ENCODE assay signal across 2 cellular contexts in the genomic region with DNA sequence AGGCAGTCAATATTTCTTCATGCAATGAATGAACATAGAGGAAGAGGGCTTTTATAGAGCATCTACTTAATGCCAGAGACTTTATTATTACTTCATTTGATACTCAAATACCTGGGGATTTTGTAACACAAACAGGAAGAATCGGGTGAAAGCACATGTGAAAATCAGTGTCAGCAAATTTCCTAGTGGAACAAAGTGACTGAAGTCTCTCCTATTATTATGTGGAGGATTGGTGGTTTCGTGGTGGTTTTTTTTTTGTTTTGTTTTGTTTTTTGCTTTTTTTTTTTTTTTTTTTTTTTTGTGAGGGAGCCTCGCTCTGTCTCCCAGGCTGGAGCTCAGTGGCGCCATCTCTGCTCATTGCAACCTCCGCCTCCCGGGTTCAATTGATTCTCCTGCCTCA.
TF ChIP-seq lines count a peak whose summit lies in the region.

No MANE protein-coding gene starts in this region.

TF ChIP-seq in HCT116, 20 proteins besides CTCF, POLR2A, EP300 and RAD21 (continued from another document):
- TF ChIP-seq, protein P1, sequence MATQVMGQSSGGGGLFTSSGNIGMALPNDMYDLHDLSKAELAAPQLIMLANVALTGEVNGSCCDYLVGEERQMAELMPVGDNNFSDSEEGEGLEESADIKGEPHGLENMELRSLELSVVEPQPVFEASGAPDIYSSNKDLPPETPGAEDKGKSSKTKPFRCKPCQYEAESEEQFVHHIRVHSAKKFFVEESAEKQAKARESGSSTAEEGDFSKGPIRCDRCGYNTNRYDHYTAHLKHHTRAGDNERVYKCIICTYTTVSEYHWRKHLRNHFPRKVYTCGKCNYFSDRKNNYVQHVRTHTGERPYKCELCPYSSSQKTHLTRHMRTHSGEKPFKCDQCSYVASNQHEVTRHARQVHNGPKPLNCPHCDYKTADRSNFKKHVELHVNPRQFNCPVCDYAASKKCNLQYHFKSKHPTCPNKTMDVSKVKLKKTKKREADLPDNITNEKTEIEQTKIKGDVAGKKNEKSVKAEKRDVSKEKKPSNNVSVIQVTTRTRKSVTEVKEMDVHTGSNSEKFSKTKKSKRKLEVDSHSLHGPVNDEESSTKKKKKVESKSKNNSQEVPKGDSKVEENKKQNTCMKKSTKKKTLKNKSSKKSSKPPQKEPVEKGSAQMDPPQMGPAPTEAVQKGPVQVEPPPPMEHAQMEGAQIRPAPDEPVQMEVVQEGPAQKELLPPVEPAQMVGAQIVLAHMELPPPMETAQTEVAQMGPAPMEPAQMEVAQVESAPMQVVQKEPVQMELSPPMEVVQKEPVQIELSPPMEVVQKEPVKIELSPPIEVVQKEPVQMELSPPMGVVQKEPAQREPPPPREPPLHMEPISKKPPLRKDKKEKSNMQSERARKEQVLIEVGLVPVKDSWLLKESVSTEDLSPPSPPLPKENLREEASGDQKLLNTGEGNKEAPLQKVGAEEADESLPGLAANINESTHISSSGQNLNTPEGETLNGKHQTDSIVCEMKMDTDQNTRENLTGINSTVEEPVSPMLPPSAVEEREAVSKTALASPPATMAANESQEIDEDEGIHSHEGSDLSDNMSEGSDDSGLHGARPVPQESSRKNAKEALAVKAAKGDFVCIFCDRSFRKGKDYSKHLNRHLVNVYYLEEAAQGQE (IDR thresholded peaks at IDR 0.05; ENCODE audit: low read depth), result no peak
- TF ChIP-seq JUND (IDR thresholded peaks at IDR 0.05) (no peak), CBX3 (IDR thresholded peaks at IDR 0.05; ENCODE audit: low read depth) (no peak), ELF1 (IDR thresholded peaks at IDR 0.05; ENCODE audit: borderline replicate concordance, low read depth) (no peak), ZFX (IDR thresholded peaks at IDR 0.05) (no peak), EZH2 (IDR thresholded peaks at IDR 0.05) (no peak)
TF ChIP-seq in HCT116: peak in this region for 0.

TF ChIP-seq in WTC11, 78 proteins besides CTCF, POLR2A, EP300 and RAD21 (continued from another document):
- TF ChIP-seq FOXJ3 (CRISPR knock-in tag; IDR thresholded peaks at IDR 0.05; ENCODE audit: borderline replicate concordance) (no peak), OVOL2 (CRISPR knock-in tag; IDR thresholded peaks at IDR 0.05; ENCODE audit: borderline replicate concordance) (no peak), MXD4 (CRISPR knock-in tag; IDR thresholded peaks at IDR 0.05; ENCODE audit: borderline replicate concordance) (no peak), GRHL2 (CRISPR knock-in tag; IDR thresholded peaks at IDR 0.05; ENCODE audit: insufficient replicate concordance, severe bottlenecking) (no peak), NFYB (CRISPR knock-in tag; conservative IDR thresholded peaks at IDR 0.05; ENCODE audit: low read depth) (no peak)
- TF ChIP-seq, protein P2, sequence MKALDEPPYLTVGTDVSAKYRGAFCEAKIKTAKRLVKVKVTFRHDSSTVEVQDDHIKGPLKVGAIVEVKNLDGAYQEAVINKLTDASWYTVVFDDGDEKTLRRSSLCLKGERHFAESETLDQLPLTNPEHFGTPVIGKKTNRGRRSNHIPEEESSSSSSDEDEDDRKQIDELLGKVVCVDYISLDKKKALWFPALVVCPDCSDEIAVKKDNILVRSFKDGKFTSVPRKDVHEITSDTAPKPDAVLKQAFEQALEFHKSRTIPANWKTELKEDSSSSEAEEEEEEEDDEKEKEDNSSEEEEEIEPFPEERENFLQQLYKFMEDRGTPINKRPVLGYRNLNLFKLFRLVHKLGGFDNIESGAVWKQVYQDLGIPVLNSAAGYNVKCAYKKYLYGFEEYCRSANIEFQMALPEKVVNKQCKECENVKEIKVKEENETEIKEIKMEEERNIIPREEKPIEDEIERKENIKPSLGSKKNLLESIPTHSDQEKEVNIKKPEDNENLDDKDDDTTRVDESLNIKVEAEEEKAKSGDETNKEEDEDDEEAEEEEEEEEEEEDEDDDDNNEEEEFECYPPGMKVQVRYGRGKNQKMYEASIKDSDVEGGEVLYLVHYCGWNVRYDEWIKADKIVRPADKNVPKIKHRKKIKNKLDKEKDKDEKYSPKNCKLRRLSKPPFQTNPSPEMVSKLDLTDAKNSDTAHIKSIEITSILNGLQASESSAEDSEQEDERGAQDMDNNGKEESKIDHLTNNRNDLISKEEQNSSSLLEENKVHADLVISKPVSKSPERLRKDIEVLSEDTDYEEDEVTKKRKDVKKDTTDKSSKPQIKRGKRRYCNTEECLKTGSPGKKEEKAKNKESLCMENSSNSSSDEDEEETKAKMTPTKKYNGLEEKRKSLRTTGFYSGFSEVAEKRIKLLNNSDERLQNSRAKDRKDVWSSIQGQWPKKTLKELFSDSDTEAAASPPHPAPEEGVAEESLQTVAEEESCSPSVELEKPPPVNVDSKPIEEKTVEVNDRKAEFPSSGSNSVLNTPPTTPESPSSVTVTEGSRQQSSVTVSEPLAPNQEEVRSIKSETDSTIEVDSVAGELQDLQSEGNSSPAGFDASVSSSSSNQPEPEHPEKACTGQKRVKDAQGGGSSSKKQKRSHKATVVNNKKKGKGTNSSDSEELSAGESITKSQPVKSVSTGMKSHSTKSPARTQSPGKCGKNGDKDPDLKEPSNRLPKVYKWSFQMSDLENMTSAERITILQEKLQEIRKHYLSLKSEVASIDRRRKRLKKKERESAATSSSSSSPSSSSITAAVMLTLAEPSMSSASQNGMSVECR (CRISPR knock-in tag; IDR thresholded peaks at IDR 0.05; ENCODE audit: borderline replicate concordance), result no peak
- TF ChIP-seq, protein P3, sequence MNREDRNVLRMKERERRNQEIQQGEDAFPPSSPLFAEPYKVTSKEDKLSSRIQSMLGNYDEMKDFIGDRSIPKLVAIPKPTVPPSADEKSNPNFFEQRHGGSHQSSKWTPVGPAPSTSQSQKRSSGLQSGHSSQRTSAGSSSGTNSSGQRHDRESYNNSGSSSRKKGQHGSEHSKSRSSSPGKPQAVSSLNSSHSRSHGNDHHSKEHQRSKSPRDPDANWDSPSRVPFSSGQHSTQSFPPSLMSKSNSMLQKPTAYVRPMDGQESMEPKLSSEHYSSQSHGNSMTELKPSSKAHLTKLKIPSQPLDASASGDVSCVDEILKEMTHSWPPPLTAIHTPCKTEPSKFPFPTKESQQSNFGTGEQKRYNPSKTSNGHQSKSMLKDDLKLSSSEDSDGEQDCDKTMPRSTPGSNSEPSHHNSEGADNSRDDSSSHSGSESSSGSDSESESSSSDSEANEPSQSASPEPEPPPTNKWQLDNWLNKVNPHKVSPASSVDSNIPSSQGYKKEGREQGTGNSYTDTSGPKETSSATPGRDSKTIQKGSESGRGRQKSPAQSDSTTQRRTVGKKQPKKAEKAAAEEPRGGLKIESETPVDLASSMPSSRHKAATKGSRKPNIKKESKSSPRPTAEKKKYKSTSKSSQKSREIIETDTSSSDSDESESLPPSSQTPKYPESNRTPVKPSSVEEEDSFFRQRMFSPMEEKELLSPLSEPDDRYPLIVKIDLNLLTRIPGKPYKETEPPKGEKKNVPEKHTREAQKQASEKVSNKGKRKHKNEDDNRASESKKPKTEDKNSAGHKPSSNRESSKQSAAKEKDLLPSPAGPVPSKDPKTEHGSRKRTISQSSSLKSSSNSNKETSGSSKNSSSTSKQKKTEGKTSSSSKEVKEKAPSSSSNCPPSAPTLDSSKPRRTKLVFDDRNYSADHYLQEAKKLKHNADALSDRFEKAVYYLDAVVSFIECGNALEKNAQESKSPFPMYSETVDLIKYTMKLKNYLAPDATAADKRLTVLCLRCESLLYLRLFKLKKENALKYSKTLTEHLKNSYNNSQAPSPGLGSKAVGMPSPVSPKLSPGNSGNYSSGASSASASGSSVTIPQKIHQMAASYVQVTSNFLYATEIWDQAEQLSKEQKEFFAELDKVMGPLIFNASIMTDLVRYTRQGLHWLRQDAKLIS (CRISPR knock-in tag; IDR thresholded peaks at IDR 0.05; ENCODE audit: borderline replicate concordance), result no peak
TF ChIP-seq in WTC11: peak in this region for 0.
